Comparison of ENCODE assay signal across 8 cellular contexts in genomic region chr6:127554435-127555006, GRCh38. TPM values are rescaled to one million over a fixed set of nuclear protein-coding genes. Genes with fewer than 3 reads are reported as not detected.
DNase-seq lines count a peak whose midpoint lies in the region; ATAC-seq, FAIRE-seq and TF ChIP-seq lines count a peak whose summit lies in the region.

No MANE protein-coding gene starts in this region.

- H3K4me3 ChIP-seq in GM12864 (ENCODE audit: low read depth, low read length) = no peak overlapping the region
- no peak overlapping the region for H3K4me3 ChIP-seq in small intestine (ENCODE audit: low read depth in 1 of 2, low read length in 2 of 2)

- whole genome bisulfite sequencing in small intestine, 3 donors = 14 to 38% (median 28%) methylated on average over 2 of the region's 2 CpGs

- no peaks in the 10 kb centered on the region for H3K4me1 ChIP-seq in small intestine (ENCODE audit: control insufficient read depth in 2 of 2, insufficient read depth in 1 of 2, low read depth in 1 of 2, low read length in 1 of 2)

- FAIRE-seq in small intestine (lab: Jason Lieb, UNC) = no peak

- no peaks in the 10 kb centered on the region for H3K36me3 ChIP-seq in small intestine (ENCODE audit: control insufficient read depth in 2 of 2, insufficient read depth in 2 of 2, low read length in 2 of 2)

- peaks cover 0 to 1% of the 10 kb centered on the region in 2 donors for H3K27me3 ChIP-seq in small intestine (ENCODE audit: control insufficient read depth in 2 of 2, insufficient read depth in 2 of 2, low read length in 2 of 2)

- peak; percentile 64 for ATAC-seq in HG03196 (IDR thresholded peaks at IDR 0.05; ENCODE audit: unreplicated experiment)

- DNase-seq in AG08396 (ENCODE audit: low spot score) = peak; percentile 24
- DNase-seq in GM12864 (ENCODE audit: low read depth) = no peak
- DNase-seq in NCI-H748 treated with DMSO at 0.1 percent for 48 hours (lab: John Stamatoyannopoulos, UW) = peak; percentile 4
- DNase-seq in dedifferentiated amniotic fluid mesenchymal stem cell (ENCODE audit: extremely low spot score) = peak; percentile 22
- peak; percentile 5 for DNase-seq in small intestine
- DNase-seq in GM19238 (ENCODE audit: insufficient read length, low spot score) = no peak
- no peak for DNase-seq in central memory CD4-positive, alpha-beta T cell

- no peaks in the 10 kb centered on the region for H3K9me3 ChIP-seq in small intestine (ENCODE audit: control insufficient read depth, low read depth)

- no peak overlapping the region for H3K27ac ChIP-seq in small intestine (ENCODE audit: low read depth in 1 of 2, low read length in 1 of 2)

- TF ChIP-seq CTCF in GM12864 (IDR thresholded peaks at IDR 0.05; ENCODE audit: low read depth, low read length, missing control alignments) = peak; percentile 31

RNA-seq across cellular contexts. Expression of gene C6orf58, which starts 22.5 kb away (rescaled TPM):
- polyA plus RNA-seq in small intestine = under 1 TPM in 1 of 3 donors, not detected in 2; 0.09 TPM

Comparison
In these comparisons a context has a peak if more than half of its experiments do, and no peak if none do; other contexts are left out.
1. DNase-seq: peak in AG08396 (single experiment), NCI-H748 treated with DMSO at 0.1 percent for 48 hours (single experiment), dedifferentiated amniotic fluid mesenchymal stem cell (single experiment) and small intestine (single experiment); none in GM12864 (single experiment), GM19238 (single experiment) and central memory CD4-positive, alpha-beta T cell (single experiment).